In genomic region chr12:105820407-105821140, GRCh38 we compare ENCODE assay signal across 10 cellular contexts.
DNase-seq lines count a peak whose midpoint lies in the region; ATAC-seq and TF ChIP-seq lines count a peak whose summit lies in the region.
"Had no signal": no experiment of that assay in that cellular context is flagged by ENCODE, and none has a peak within 500 bp of the region (broad histone marks: within the 10 kb centered on the region; RNA-seq: fewer than 3 reads in every experiment).

No MANE protein-coding gene starts in this region.

- H3K79me2 ChIP-seq in SK-N-SH (ENCODE audit: insufficient read depth), result no peaks in the 10 kb centered on the region

- H4K20me1 ChIP-seq in SK-N-SH (ENCODE audit: insufficient read depth), result no peaks in the 10 kb centered on the region

- POLR2A ChIA-PET in SK-N-SH (lab: Yijun Ruan, JAX), result no interaction called here

- H3K9ac ChIP-seq in SK-N-SH, result no peak overlapping the region

- no peaks in the 10 kb centered on the region for H3K27me3 ChIP-seq in SK-N-SH (ENCODE audit: insufficient read depth)
- H3K27me3 ChIP-seq: upper lobe of left lung had no signal

- CTCF ChIA-PET in SK-N-SH (lab: Yijun Ruan, JAX), result no interaction called here

- no peak for TF ChIP-seq EP300 in SK-N-SH (IDR thresholded peaks at IDR 0.05; ENCODE audit: borderline replicate concordance in 1 of 2, low read depth in 1 of 2, low read length in 1 of 2)

- peaks cover 0 to 8% of the 10 kb centered on the region in 2 experiments; a peak in 3 of 4 replicates for H3K4me1 ChIP-seq in SK-N-SH (ENCODE audit: control insufficient read depth in 1 of 2, insufficient read depth in 2 of 2, low read depth in 1 of 2, low read length in 1 of 2)

- TF ChIP-seq RAD21 in SK-N-SH (IDR thresholded peaks at IDR 0.05; ENCODE audit: low read length), result no peak

- no peaks in the 10 kb centered on the region for H3K9me3 ChIP-seq in SK-N-SH
- H3K9me3 ChIP-seq: upper lobe of left lung had no signal

- H3K36me3 ChIP-seq in SK-N-SH (replicated peaks in 1 of 2; ENCODE audit: control insufficient read depth in 1 of 2, insufficient read depth in 2 of 2, low read length in 1 of 2), result no peaks in the 10 kb centered on the region
- H3K36me3 ChIP-seq: upper lobe of left lung had no signal

- no peak overlapping the region for H2AFZ ChIP-seq in SK-N-SH (ENCODE audit: low read depth)

- no peaks in the 10 kb centered on the region for H3K9me2 ChIP-seq in SK-N-SH

- H3K4me2 ChIP-seq in SK-N-SH, result 0 out of 2 replicates have a peak overlapping the region, but pooled peaks have one; percentile 12

- intact Hi-C loops in left colon (cut with DNase I, micrococcal nuclease), result no loop called here

- TF ChIP-seq CTCF in AG10803 (conservative IDR thresholded peaks at IDR 0.05; ENCODE audit: low read length) (no peak), SK-N-SH (IDR thresholded peaks at IDR 0.05) (no peak), foreskin fibroblast (IDR thresholded peaks at IDR 0.05; ENCODE audit: low read depth, low read length) (no peak)

- ATAC-seq in left colon (no peak), HG03521 (IDR thresholded peaks at IDR 0.05; ENCODE audit: unreplicated experiment) (no peak)
- ATAC-seq: activated CD4-positive, alpha-beta T cell treated with anti-CD3 and anti-CD28 coated beads for 36 hours had no signal

- no peak overlapping the region for H3K4me3 ChIP-seq in AG10803 (ENCODE audit: low read length)
- no peak overlapping the region for H3K4me3 ChIP-seq in SK-N-SH (ENCODE audit: low read depth in 2 of 2, low read length in 1 of 2)
- no peak overlapping the region for H3K4me3 ChIP-seq in foreskin fibroblast (ENCODE audit: low read depth in 1 of 2, low read length in 2 of 2)
- H3K4me3 ChIP-seq: upper lobe of left lung had no signal

- peaks cover 7% of the 10 kb centered on the region for H3F3A ChIP-seq in SK-N-SH (replicated peaks; ENCODE audit: insufficient read depth)

- peak overlapping the region in 1 of 2 experiments; percentile 3; a peak in 1 of 4 replicates for H3K27ac ChIP-seq in SK-N-SH (ENCODE audit: low read depth in 2 of 2, low read length in 1 of 2)

- DNase-seq in AG10803 (ENCODE audit: low read depth) (peak; percentile 98), SK-N-SH (no peak), foreskin fibroblast (peak; percentile 40 to 56), non-pigmented ciliary epithelial cell (ENCODE audit: low read depth) (peak; percentile 47), left colon (no peak), NCI-H510A treated with DMSO at 0.1 percent for 48 hours (lab: John Stamatoyannopoulos, UW) (no peak)
- DNase-seq in effector CD4-positive, alpha-beta T cell, result no peak
- DNase-seq: activated CD4-positive, alpha-beta T cell treated with anti-CD3 and anti-CD28 coated beads for 36 hours had no signal

- WGBS in SK-N-SH (ENCODE audit: low lambda C conversion rate), result 50% methylated on average over 5 of the region's 5 CpGs

TF ChIP-seq in SK-N-SH, 30 proteins besides CTCF, POLR2A, EP300 and RAD21:
- TF ChIP-seq NRF1 (IDR thresholded peaks at IDR 0.05; ENCODE audit: low read depth, low read length), result no peak
- TF ChIP-seq USF2 (IDR thresholded peaks at IDR 0.05; ENCODE audit: borderline replicate concordance, low read depth, low read length), result no peak
- TF ChIP-seq TCF12 (IDR thresholded peaks at IDR 0.05), result peak; percentile 21
- peak; percentile 15; the same call in 1 of the 2 replicates for TF ChIP-seq PBX3 (IDR thresholded peaks at IDR 0.05)
- peak; percentile 34; the same call in 1 of the 2 replicates for TF ChIP-seq MEF2A (IDR thresholded peaks at IDR 0.05; ENCODE audit: borderline replicate concordance, low read depth)
- TF ChIP-seq SMC3 (IDR thresholded peaks at IDR 0.05; ENCODE audit: low read depth, low read length), result no peak
- no peak for TF ChIP-seq POLR2AphosphoS5 (IDR thresholded peaks at IDR 0.05; ENCODE audit: low read depth, low read length)

Comparison
In these comparisons a context has a peak if more than half of its experiments do, and no peak if none do; other contexts are left out.
1. DNase-seq: peak in AG10803 (single experiment), foreskin fibroblast (2 of 2) and non-pigmented ciliary epithelial cell (single experiment); none in SK-N-SH (single experiment), effector CD4-positive, alpha-beta T cell (single experiment), left colon (0 of 2) and NCI-H510A treated with DMSO at 0.1 percent for 48 hours (single experiment).